20 cellular contexts compared by ENCODE assay signal in genomic region chr1:95229042-95229441, GRCh38.
"Had no signal": no experiment of that assay in that cellular context is flagged by ENCODE, and none has a peak within 500 bp of the region (broad histone marks: within the 10 kb centered on the region; RNA-seq: fewer than 3 reads in every experiment).

No MANE protein-coding gene starts in this region.

- ATAC-seq: heart left ventricle; left ventricle myocardium superior; natural killer cell; pancreas; stimulated activated naive B cell treated with anti-CD40 and anti-IgM and Interleukin-4, amounts not matched to agents 10 μg/mL and 1 μg/mL and 100 μg/mL, for 72 hours; T-cell had no signal

- H3K9me3 ChIP-seq: heart left ventricle, pancreas, tibial nerve had no signal

- H3K9me3 Mint-ChIP-seq: activated B cell treated with CpG ODN at 0.5 μM for 24 hours; activated CD4-positive, alpha-beta memory T cell treated with anti-CD3 and anti-CD28 coated beads for 36 hours; brain; central memory CD8-positive, alpha-beta T cell; dendritic cell treated with granulocyte-macrophage colony-stimulating factor and Interleukin-4, amounts not matched to agents 40 ng/mL and 50 ng/mL, for 4 days; endodermal cell; memory B cell; natural killer cell; stimulated activated naive B cell treated with anti-CD40 and anti-IgM and Interleukin-4, amounts not matched to agents 10 μg/mL and 1 μg/mL and 100 μg/mL, for 72 hours; T-cell had no signal

- H3K36me3 ChIP-seq: heart left ventricle, pancreas, tibial nerve had no signal

- H3K27ac Mint-ChIP-seq: activated B cell treated with CpG ODN at 0.5 μM for 24 hours; activated CD4-positive, alpha-beta memory T cell treated with anti-CD3 and anti-CD28 coated beads for 36 hours; activated naive CD8-positive, alpha-beta T cell; brain; dendritic cell treated with granulocyte-macrophage colony-stimulating factor and Interleukin-4, amounts not matched to agents 40 ng/mL and 50 ng/mL, for 4 days; endodermal cell; memory B cell; natural killer cell; stimulated activated naive B cell treated with anti-CD40 and anti-IgM and Interleukin-4, amounts not matched to agents 10 μg/mL and 1 μg/mL and 100 μg/mL, for 72 hours; T-cell had no signal

- H3K27me3 ChIP-seq: heart left ventricle, pancreas, tibial nerve had no signal

- H3K27ac ChIP-seq: epithelial cell of prostate, SK-N-MC had no signal

- H3K4me3 Mint-ChIP-seq: activated B cell treated with CpG ODN at 0.5 μM for 24 hours; activated CD4-positive, alpha-beta memory T cell treated with anti-CD3 and anti-CD28 coated beads for 36 hours; activated naive CD8-positive, alpha-beta T cell; brain; central memory CD8-positive, alpha-beta T cell; dendritic cell treated with granulocyte-macrophage colony-stimulating factor and Interleukin-4, amounts not matched to agents 40 ng/mL and 50 ng/mL, for 4 days; endodermal cell; memory B cell; natural killer cell; stimulated activated naive B cell treated with anti-CD40 and anti-IgM and Interleukin-4, amounts not matched to agents 10 μg/mL and 1 μg/mL and 100 μg/mL, for 72 hours; T-cell had no signal

- H3K4me1 Mint-ChIP-seq: central memory CD8-positive, alpha-beta T cell had no signal

- H3K36me3 Mint-ChIP-seq: activated CD4-positive, alpha-beta memory T cell treated with anti-CD3 and anti-CD28 coated beads for 36 hours; activated naive CD8-positive, alpha-beta T cell; brain; memory B cell; natural killer cell; stimulated activated naive B cell treated with anti-CD40 and anti-IgM and Interleukin-4, amounts not matched to agents 10 μg/mL and 1 μg/mL and 100 μg/mL, for 72 hours; T-cell had no signal

- H3K27me3 Mint-ChIP-seq: brain had no signal

- DNase-seq: activated B cell treated with CpG ODN at 0.5 μM for 24 hours; activated CD4-positive, alpha-beta memory T cell treated with anti-CD3 and anti-CD28 coated beads for 36 hours; activated CD4-positive, alpha-beta T cell treated with anti-CD3 and anti-CD28 coated beads for 4 hours; amniotic stem cell; endodermal cell; heart left ventricle; kidney glomerular epithelial cell; left ventricle myocardium superior; natural killer cell; pancreas; stimulated activated naive B cell treated with anti-CD40 and anti-IgM and Interleukin-4, amounts not matched to agents 10 μg/mL and 1 μg/mL and 100 μg/mL, for 72 hours; T-cell had no signal

- H3K4me3 ChIP-seq: heart left ventricle, pancreas, SK-N-MC, tibial nerve had no signal
